Comparison of ENCODE assay signal across 1 cellular context in the genomic region with DNA sequence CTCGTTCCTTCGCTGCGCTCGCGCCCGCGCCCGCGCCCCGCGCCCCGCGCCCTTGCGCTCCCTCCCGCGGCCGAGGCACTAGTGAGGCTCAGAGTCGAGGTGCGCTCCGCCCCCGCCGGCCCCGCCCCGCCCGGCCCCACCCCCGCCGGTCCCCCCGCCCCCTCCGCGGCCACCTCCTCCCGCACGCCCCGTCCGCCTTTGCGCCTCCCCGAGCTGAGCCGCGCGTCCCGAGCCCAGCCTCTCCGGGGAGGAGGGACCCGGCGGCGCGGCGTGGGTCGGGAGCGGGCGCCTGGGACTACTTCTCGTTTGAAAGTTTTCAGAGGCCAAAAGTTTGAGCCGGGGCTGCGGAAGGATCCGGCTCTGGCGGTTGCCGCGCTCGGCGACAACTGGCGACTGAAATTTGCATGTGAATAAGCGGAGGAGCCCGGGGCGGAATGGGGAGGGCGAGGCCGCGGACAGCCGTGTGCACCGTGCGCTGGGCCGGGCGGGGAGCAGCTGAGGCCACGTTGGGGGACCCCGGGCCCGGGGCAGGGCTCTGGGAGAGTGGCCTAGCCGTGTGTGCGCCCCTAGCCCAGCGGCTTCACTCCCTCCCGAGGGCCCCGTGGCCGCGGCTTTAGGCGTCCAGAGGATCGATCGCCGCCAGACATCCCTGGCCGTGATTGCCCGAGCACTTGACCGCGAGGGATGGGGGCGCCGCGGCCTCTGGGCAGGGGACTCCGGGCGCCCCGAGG.
A peak's percentile ranks its signal among the peaks of the same experiment; 100 is the strongest.
TF ChIP-seq lines count a peak whose summit lies in the region.

A gene (minus strand): TSS at position 83 of the 731 bp plus-strand sequence. CDS start 262 bp downstream, outside the sequence.

TF ChIP-seq in GM12878, 131 proteins besides CTCF, POLR2A, EP300 and RAD21 (continued from another document and continues in another):
- TF ChIP-seq, protein P1, sequence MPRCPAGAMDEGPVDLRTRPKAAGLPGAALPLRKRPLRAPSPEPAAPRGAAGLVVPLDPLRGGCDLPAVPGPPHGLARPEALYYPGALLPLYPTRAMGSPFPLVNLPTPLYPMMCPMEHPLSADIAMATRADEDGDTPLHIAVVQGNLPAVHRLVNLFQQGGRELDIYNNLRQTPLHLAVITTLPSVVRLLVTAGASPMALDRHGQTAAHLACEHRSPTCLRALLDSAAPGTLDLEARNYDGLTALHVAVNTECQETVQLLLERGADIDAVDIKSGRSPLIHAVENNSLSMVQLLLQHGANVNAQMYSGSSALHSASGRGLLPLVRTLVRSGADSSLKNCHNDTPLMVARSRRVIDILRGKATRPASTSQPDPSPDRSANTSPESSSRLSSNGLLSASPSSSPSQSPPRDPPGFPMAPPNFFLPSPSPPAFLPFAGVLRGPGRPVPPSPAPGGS (IDR thresholded peaks at IDR 0.05; ENCODE audit: borderline replicate concordance, insufficient read depth, low read depth, low read length, poor library complexity, severe bottlenecking): no peak
- TF ChIP-seq, protein P2, sequence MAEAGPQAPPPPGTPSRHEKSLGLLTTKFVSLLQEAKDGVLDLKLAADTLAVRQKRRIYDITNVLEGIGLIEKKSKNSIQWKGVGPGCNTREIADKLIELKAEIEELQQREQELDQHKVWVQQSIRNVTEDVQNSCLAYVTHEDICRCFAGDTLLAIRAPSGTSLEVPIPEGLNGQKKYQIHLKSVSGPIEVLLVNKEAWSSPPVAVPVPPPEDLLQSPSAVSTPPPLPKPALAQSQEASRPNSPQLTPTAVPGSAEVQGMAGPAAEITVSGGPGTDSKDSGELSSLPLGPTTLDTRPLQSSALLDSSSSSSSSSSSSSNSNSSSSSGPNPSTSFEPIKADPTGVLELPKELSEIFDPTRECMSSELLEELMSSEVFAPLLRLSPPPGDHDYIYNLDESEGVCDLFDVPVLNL (IDR thresholded peaks at IDR 0.05; ENCODE audit: low read depth, low read length): 0 out of 2 replicates have a peak, but pooled peaks have one; percentile 39
- TF ChIP-seq, protein P3, sequence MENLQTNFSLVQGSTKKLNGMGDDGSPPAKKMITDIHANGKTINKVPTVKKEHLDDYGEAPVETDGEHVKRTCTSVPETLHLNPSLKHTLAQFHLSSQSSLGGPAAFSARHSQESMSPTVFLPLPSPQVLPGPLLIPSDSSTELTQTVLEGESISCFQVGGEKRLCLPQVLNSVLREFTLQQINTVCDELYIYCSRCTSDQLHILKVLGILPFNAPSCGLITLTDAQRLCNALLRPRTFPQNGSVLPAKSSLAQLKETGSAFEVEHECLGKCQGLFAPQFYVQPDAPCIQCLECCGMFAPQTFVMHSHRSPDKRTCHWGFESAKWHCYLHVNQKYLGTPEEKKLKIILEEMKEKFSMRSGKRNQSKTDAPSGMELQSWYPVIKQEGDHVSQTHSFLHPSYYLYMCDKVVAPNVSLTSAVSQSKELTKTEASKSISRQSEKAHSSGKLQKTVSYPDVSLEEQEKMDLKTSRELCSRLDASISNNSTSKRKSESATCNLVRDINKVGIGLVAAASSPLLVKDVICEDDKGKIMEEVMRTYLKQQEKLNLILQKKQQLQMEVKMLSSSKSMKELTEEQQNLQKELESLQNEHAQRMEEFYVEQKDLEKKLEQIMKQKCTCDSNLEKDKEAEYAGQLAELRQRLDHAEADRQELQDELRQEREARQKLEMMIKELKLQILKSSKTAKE (IDR thresholded peaks at IDR 0.05; ENCODE audit: low read depth, poor library complexity, severe bottlenecking): peak; percentile 74
- TF ChIP-seq CREB1 (IDR thresholded peaks at IDR 0.05; ENCODE audit: low read depth): peak; percentile 75
- no peak for TF ChIP-seq ESRRA (IDR thresholded peaks at IDR 0.05; ENCODE audit: low read length)
- TF ChIP-seq, protein P4, sequence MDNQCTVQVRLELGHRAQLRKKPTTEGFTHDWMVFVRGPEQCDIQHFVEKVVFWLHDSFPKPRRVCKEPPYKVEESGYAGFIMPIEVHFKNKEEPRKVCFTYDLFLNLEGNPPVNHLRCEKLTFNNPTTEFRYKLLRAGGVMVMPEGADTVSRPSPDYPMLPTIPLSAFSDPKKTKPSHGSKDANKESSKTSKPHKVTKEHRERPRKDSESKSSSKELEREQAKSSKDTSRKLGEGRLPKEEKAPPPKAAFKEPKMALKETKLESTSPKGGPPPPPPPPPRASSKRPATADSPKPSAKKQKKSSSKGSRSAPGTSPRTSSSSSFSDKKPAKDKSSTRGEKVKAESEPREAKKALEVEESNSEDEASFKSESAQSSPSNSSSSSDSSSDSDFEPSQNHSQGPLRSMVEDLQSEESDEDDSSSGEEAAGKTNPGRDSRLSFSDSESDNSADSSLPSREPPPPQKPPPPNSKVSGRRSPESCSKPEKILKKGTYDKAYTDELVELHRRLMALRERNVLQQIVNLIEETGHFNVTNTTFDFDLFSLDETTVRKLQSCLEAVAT (IDR thresholded peaks at IDR 0.05): peak; percentile 68; the same call in 1 of the 2 replicates
- TF ChIP-seq CHD4 (IDR thresholded peaks at IDR 0.05): no peak
- no peak for TF ChIP-seq SMC3 (IDR thresholded peaks at IDR 0.05; ENCODE audit: borderline replicate concordance, low read length)
- TF ChIP-seq, protein P5, sequence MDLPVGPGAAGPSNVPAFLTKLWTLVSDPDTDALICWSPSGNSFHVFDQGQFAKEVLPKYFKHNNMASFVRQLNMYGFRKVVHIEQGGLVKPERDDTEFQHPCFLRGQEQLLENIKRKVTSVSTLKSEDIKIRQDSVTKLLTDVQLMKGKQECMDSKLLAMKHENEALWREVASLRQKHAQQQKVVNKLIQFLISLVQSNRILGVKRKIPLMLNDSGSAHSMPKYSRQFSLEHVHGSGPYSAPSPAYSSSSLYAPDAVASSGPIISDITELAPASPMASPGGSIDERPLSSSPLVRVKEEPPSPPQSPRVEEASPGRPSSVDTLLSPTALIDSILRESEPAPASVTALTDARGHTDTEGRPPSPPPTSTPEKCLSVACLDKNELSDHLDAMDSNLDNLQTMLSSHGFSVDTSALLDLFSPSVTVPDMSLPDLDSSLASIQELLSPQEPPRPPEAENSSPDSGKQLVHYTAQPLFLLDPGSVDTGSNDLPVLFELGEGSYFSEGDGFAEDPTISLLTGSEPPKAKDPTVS (IDR thresholded peaks at IDR 0.05; ENCODE audit: low read depth, low read length): no peak
- TF ChIP-seq RB1 (IDR thresholded peaks at IDR 0.05; ENCODE audit: borderline replicate concordance): peak; percentile 87
- TF ChIP-seq MTA2 (IDR thresholded peaks at IDR 0.05; ENCODE audit: low read depth): peak; percentile 46; the same call in 1 of the 2 replicates
- TF ChIP-seq ZNF207 (IDR thresholded peaks at IDR 0.05; ENCODE audit: borderline replicate concordance): 0 out of 2 replicates have a peak, but pooled peaks have one; percentile 50
- no peak for TF ChIP-seq SUPT20H (IDR thresholded peaks at IDR 0.05; ENCODE audit: borderline replicate concordance, control insufficient read depth, low read depth, low read length)
- 0 out of 2 replicates have a peak, but pooled peaks have one; percentile 40 for TF ChIP-seq SMARCA5 (IDR thresholded peaks at IDR 0.05)
- TF ChIP-seq SPI1 (IDR thresholded peaks at IDR 0.05; ENCODE audit: borderline replicate concordance, insufficient read depth, low read depth, low read length): no peak
- peak; percentile 67 for TF ChIP-seq MEF2B (IDR thresholded peaks at IDR 0.05; ENCODE audit: partially characterized antibody, poor library complexity, severe bottlenecking)
- TF ChIP-seq BRCA1 (IDR thresholded peaks at IDR 0.05; ENCODE audit: low read depth, low read length): no peak
- peak; percentile 18 for TF ChIP-seq SP1 (IDR thresholded peaks at IDR 0.05; ENCODE audit: low read depth, low read length)
- 0 out of 2 replicates have a peak, but pooled peaks have one; percentile 73 for TF ChIP-seq TBL1XR1 (IDR thresholded peaks at IDR 0.05; ENCODE audit: low read depth, low read length)
- peak; percentile 52 for TF ChIP-seq TAF1 (IDR thresholded peaks at IDR 0.05; ENCODE audit: borderline replicate concordance, low read depth, low read length)
- TF ChIP-seq BACH1 (IDR thresholded peaks at IDR 0.05; ENCODE audit: borderline replicate concordance): peak; percentile 98
- no peak for TF ChIP-seq GABPA (IDR thresholded peaks at IDR 0.05; ENCODE audit: low read depth)
- TF ChIP-seq ETV6 (conservative IDR thresholded peaks at IDR 0.05 in 1 of 2, IDR thresholded peaks at IDR 0.05 in 1 of 2; ENCODE audit: borderline replicate concordance in 1 of 2, low read depth in 1 of 2): peak in 1 of 2 experiments; percentile 50; a peak in 1 of 4 replicates
- TF ChIP-seq JUNB (IDR thresholded peaks at IDR 0.05): no peak
- TF ChIP-seq FOS (IDR thresholded peaks at IDR 0.05; ENCODE audit: borderline replicate concordance, extremely low read depth, insufficient read length): no peak
- TF ChIP-seq SRF (IDR thresholded peaks at IDR 0.05; ENCODE audit: low read depth in 2 of 2, low read length in 2 of 2): no peak
- TF ChIP-seq IKZF2 (IDR thresholded peaks at IDR 0.05): peak; percentile 86 to 88
- peak; percentile 52; the same call in 1 of the 2 replicates for TF ChIP-seq POLR2AphosphoS2 (IDR thresholded peaks at IDR 0.05; ENCODE audit: low read depth, low read length)
- peak; percentile 62 for TF ChIP-seq KLF5 (IDR thresholded peaks at IDR 0.05; ENCODE audit: partially characterized antibody)
- peak; percentile 74 for TF ChIP-seq YY1 (IDR thresholded peaks at IDR 0.05; ENCODE audit: low read depth, low read length)
- TF ChIP-seq, protein P6, sequence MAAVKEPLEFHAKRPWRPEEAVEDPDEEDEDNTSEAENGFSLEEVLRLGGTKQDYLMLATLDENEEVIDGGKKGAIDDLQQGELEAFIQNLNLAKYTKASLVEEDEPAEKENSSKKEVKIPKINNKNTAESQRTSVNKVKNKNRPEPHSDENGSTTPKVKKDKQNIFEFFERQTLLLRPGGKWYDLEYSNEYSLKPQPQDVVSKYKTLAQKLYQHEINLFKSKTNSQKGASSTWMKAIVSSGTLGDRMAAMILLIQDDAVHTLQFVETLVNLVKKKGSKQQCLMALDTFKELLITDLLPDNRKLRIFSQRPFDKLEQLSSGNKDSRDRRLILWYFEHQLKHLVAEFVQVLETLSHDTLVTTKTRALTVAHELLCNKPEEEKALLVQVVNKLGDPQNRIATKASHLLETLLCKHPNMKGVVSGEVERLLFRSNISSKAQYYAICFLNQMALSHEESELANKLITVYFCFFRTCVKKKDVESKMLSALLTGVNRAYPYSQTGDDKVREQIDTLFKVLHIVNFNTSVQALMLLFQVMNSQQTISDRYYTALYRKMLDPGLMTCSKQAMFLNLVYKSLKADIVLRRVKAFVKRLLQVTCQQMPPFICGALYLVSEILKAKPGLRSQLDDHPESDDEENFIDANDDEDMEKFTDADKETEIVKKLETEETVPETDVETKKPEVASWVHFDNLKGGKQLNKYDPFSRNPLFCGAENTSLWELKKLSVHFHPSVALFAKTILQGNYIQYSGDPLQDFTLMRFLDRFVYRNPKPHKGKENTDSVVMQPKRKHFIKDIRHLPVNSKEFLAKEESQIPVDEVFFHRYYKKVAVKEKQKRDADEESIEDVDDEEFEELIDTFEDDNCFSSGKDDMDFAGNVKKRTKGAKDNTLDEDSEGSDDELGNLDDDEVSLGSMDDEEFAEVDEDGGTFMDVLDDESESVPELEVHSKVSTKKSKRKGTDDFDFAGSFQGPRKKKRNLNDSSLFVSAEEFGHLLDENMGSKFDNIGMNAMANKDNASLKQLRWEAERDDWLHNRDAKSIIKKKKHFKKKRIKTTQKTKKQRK (IDR thresholded peaks at IDR 0.05; ENCODE audit: low read depth, low read length): no peak
- TF ChIP-seq, protein P7, sequence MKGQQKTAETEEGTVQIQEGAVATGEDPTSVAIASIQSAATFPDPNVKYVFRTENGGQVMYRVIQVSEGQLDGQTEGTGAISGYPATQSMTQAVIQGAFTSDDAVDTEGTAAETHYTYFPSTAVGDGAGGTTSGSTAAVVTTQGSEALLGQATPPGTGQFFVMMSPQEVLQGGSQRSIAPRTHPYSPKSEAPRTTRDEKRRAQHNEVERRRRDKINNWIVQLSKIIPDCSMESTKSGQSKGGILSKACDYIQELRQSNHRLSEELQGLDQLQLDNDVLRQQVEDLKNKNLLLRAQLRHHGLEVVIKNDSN (IDR thresholded peaks at IDR 0.05; ENCODE audit: borderline replicate concordance, extremely low read length, insufficient read depth, low read depth, low read length): no peak
- TF ChIP-seq PAX8 (IDR thresholded peaks at IDR 0.05): no peak
- TF ChIP-seq HCFC1 (IDR thresholded peaks at IDR 0.05; ENCODE audit: low read length): peak; percentile 38; the same call in 1 of the 2 replicates
- no peak for TF ChIP-seq SIX5 (IDR thresholded peaks at IDR 0.05; ENCODE audit: low read depth, low read length, severe bottlenecking)
- TF ChIP-seq TCF7 (IDR thresholded peaks at IDR 0.05; ENCODE audit: borderline replicate concordance): no peak
- TF ChIP-seq, protein P8, sequence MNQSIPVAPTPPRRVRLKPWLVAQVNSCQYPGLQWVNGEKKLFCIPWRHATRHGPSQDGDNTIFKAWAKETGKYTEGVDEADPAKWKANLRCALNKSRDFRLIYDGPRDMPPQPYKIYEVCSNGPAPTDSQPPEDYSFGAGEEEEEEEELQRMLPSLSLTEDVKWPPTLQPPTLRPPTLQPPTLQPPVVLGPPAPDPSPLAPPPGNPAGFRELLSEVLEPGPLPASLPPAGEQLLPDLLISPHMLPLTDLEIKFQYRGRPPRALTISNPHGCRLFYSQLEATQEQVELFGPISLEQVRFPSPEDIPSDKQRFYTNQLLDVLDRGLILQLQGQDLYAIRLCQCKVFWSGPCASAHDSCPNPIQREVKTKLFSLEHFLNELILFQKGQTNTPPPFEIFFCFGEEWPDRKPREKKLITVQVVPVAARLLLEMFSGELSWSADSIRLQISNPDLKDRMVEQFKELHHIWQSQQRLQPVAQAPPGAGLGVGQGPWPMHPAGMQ (IDR thresholded peaks at IDR 0.05; ENCODE audit: borderline replicate concordance): no peak
- no peak for TF ChIP-seq ZNF217 (IDR thresholded peaks at IDR 0.05)
- TF ChIP-seq, protein P9, sequence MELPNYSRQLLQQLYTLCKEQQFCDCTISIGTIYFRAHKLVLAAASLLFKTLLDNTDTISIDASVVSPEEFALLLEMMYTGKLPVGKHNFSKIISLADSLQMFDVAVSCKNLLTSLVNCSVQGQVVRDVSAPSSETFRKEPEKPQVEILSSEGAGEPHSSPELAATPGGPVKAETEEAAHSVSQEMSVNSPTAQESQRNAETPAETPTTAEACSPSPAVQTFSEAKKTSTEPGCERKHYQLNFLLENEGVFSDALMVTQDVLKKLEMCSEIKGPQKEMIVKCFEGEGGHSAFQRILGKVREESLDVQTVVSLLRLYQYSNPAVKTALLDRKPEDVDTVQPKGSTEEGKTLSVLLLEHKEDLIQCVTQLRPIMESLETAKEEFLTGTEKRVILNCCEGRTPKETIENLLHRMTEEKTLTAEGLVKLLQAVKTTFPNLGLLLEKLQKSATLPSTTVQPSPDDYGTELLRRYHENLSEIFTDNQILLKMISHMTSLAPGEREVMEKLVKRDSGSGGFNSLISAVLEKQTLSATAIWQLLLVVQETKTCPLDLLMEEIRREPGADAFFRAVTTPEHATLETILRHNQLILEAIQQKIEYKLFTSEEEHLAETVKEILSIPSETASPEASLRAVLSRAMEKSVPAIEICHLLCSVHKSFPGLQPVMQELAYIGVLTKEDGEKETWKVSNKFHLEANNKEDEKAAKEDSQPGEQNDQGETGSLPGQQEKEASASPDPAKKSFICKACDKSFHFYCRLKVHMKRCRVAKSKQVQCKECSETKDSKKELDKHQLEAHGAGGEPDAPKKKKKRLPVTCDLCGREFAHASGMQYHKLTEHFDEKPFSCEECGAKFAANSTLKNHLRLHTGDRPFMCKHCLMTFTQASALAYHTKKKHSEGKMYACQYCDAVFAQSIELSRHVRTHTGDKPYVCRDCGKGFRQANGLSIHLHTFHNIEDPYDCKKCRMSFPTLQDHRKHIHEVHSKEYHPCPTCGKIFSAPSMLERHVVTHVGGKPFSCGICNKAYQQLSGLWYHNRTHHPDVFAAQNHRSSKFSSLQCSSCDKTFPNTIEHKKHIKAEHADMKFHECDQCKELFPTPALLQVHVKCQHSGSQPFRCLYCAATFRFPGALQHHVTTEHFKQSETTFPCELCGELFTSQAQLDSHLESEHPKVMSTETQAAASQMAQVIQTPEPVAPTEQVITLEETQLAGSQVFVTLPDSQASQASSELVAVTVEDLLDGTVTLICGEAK (IDR thresholded peaks at IDR 0.05; ENCODE audit: borderline replicate concordance): no peak
- 0 out of 2 replicates have a peak, but pooled peaks have one; percentile 79 for TF ChIP-seq STAT1 (conservative IDR thresholded peaks at IDR 0.05)
